In the genomic region with DNA sequence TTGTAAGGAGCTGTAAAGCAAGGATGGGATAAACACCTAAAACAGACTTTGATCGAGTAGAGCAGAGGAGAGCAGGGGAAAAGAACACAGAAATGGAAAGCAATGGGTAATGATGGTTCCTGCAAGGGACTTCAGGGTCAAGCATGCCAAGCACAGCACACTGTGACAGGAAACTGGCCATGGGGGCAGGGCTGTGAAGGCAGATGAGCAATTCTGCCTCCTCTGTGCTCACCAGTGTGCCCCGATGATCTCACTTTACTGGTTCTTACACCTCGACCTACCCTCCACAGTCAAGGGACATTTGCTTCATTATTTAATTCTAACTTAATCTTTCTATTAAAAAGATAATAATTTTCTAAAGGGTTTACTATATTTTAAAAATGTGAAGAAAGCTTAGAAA, we compare ENCODE assay signal across 16 cellular contexts. TPM values are rescaled to one million over a fixed set of nuclear protein-coding genes. Genes with fewer than 3 reads are reported as not detected.
DNase-seq lines count a peak whose midpoint lies in the region; ATAC-seq and TF ChIP-seq lines count a peak whose summit lies in the region.
"Had no signal": no experiment of that assay in that cellular context is flagged by ENCODE, and none has a peak within 500 bp of the region (broad histone marks: within the 10 kb centered on the region; RNA-seq: fewer than 3 reads in every experiment).

No MANE protein-coding gene starts in this region.

- no peaks in the 10 kb centered on the region for H3K36me3 ChIP-seq in brain microvascular endothelial cell (replicated peaks)

- H3K27ac Mint-ChIP-seq in activated naive CD8-positive, alpha-beta T cell, result peak overlapping the region; percentile 41
- H3K27ac Mint-ChIP-seq: CD8-positive, alpha-beta T cell had no signal

- no peak for TF ChIP-seq CTCF in brain microvascular endothelial cell (IDR thresholded peaks at IDR 0.05; ENCODE audit: low read depth, low read length, missing control alignments)

- in situ Hi-C loops in brain microvascular endothelial cell (cut with HindIII; ENCODE audit: low pct_ligation_motif_present, low sequenced_read_pairs), result no loop called here

- ATAC-seq in GM18858 (IDR thresholded peaks at IDR 0.05; ENCODE audit: unreplicated experiment) (peak; percentile 35), GM18907 (IDR thresholded peaks at IDR 0.05; ENCODE audit: unreplicated experiment) (no peak), HG03457 (IDR thresholded peaks at IDR 0.05; ENCODE audit: unreplicated experiment) (no peak)
- ATAC-seq: CD8-positive, alpha-beta T cell; foreskin keratinocyte; naive thymus-derived CD8-positive, alpha-beta T cell; Panc1 had no signal

- H3K27me3 Mint-ChIP-seq in activated naive CD8-positive, alpha-beta T cell, result no peaks in the 10 kb centered on the region

- DNase-seq in EH (ENCODE audit: low read depth) (peak; percentile 39), HT1080 (ENCODE audit: low read depth) (peak; percentile 31), NCI-H1694 (lab: John Stamatoyannopoulos, UW) (no peak), brain microvascular endothelial cell (no peak)
- DNase-seq: CD8-positive, alpha-beta T cell; dorsolateral prefrontal cortex; foreskin keratinocyte; GOT3; naive thymus-derived CD8-positive, alpha-beta T cell; NCI-H2171; T-helper 9 cell had no signal

- no peak overlapping the region for H3K4me3 ChIP-seq in brain microvascular endothelial cell (ENCODE audit: low read depth, low read length)
- H3K4me3 ChIP-seq: dorsolateral prefrontal cortex had no signal

- H3K4me1 Mint-ChIP-seq in activated naive CD8-positive, alpha-beta T cell (ENCODE audit: low read depth), result peaks cover 48% of the 10 kb centered on the region

- H3K27ac ChIP-seq in brain microvascular endothelial cell, result no peak overlapping the region
- H3K27ac ChIP-seq: dorsolateral prefrontal cortex, foreskin keratinocyte had no signal

- H3K9me3 Mint-ChIP-seq in activated naive CD8-positive, alpha-beta T cell (ENCODE audit: low read depth), result no peaks in the 10 kb centered on the region
- H3K9me3 Mint-ChIP-seq: CD8-positive, alpha-beta T cell had no signal

- no peaks in the 10 kb centered on the region for H3K36me3 Mint-ChIP-seq in activated naive CD8-positive, alpha-beta T cell
- H3K36me3 Mint-ChIP-seq: CD8-positive, alpha-beta T cell; naive thymus-derived CD8-positive, alpha-beta T cell had no signal

- no peak overlapping the region for H3K4me3 Mint-ChIP-seq in activated naive CD8-positive, alpha-beta T cell
- H3K4me3 Mint-ChIP-seq: CD8-positive, alpha-beta T cell; naive thymus-derived CD8-positive, alpha-beta T cell had no signal

- H3K27me3 ChIP-seq in brain microvascular endothelial cell (replicated peaks), result no peaks in the 10 kb centered on the region

RNA-seq across cellular contexts. Expression of gene MYB, which starts 21.6 kb away (rescaled TPM):
- total RNA-seq in HT1080 (2014; rRNA removed; shearing (Covaris generic)), result 0.40 TPM in 2 replicates
- 0.43 and 0.81 TPM in 2 replicates for polyA plus RNA-seq in HT1080 (2015; cell fraction: cytosol; rRNA removed)
- polyA plus RNA-seq in HT1080 (2015; cell fraction: nucleus; rRNA removed), result 0.93 and 1.2 TPM in 2 replicates

Comparison
In these comparisons a context has a peak if more than half of its experiments do, and no peak if none do; other contexts are left out.
1. DNase-seq: peak in EH (single experiment) and HT1080 (single experiment); none in NCI-H1694 (single experiment) and brain microvascular endothelial cell (single experiment).